In genomic region chr4:41360214-41360910, GRCh38 we compare ENCODE assay signal across 8 cellular contexts.
DNase-seq lines count a peak whose midpoint lies in the region; ATAC-seq, FAIRE-seq and TF ChIP-seq lines count a peak whose summit lies in the region.

No MANE protein-coding gene starts in this region.

- peak overlapping the region; percentile 59 for H3K4me3 ChIP-seq in bronchial epithelial cell (ENCODE audit: low read depth, low read length)
- peak overlapping the region; percentile 47 to 79 (median 58) for H3K4me3 ChIP-seq in spleen

- H3K36me3 ChIP-seq in bronchial epithelial cell (ENCODE audit: control insufficient read depth, insufficient read depth, low read length) (no peaks in the 10 kb centered on the region), spleen (no peaks in the 10 kb centered on the region)

- TF ChIP-seq CTCF in bronchial epithelial cell (IDR thresholded peaks at IDR 0.05; ENCODE audit: insufficient read depth, low read length, severe bottlenecking) (no peak), spleen (IDR thresholded peaks at IDR 0.05 in 8 of 11, conservative IDR thresholded peaks at IDR 0.05 in 3 of 11) (peak in 1 of 11 experiments; percentile 13)

- peaks cover 0 to 24% (median 4%) of the 10 kb centered on the region in 6 donors for H3K4me1 ChIP-seq in spleen

- WGBS in spleen, 5 donors = 0 to 2% (median 1%) methylated on average over 19 to 91 of the region's 91 CpGs

- no peak for FAIRE-seq in bronchial epithelial cell (lab: Jason Lieb, UNC)

- no peaks in the 10 kb centered on the region for H3K9me3 ChIP-seq in spleen

- DNase-seq in stimulated activated CD4-positive, alpha-beta T cell treated with anti-CD3 and anti-CD28 coated beads, Interleukin-15, amount 100 ng/mL, for 24 hours = peak; percentile 27
- DNase-seq in stimulated activated CD4-positive, alpha-beta T cell treated with anti-CD3 and anti-CD28 coated beads, Interleukin-12 subunit alpha, Interleukin-12 subunit beta, amount 100 ng/mL, for 4 hours = no peak
- DNase-seq in NCI-H226 = peak; percentile 58
- DNase-seq in bronchial epithelial cell (ENCODE audit: low read depth) = no peak
- peak; percentile 63 for DNase-seq in iris pigment epithelial cell (ENCODE audit: low read depth)
- DNase-seq in spleen = peak; percentile 82

- no peak for TF ChIP-seq POLR2A in spleen (IDR thresholded peaks at IDR 0.05)

- H3K27me3 ChIP-seq in bronchial epithelial cell (ENCODE audit: control insufficient read depth, insufficient read depth, low read length) (peaks cover 3% of the 10 kb centered on the region), spleen (replicated peaks in 1 of 7) (peaks cover 0 to 70% (median 19%) of the 10 kb centered on the region in 7 donors)

- H3K27ac ChIP-seq in spleen = peak overlapping the region; percentile 40 to 85 (median 80)

- intact Hi-C loops in spleen (cut with DNase I; ENCODE audit: low total_unique reads) = no loop called here

- ATAC-seq in HG02588 (IDR thresholded peaks at IDR 0.05; ENCODE audit: unreplicated experiment) = no peak
- ATAC-seq in GM18873 (IDR thresholded peaks at IDR 0.05; ENCODE audit: low FRiP score, unreplicated experiment) = no peak

Comparison
In these comparisons a context has a peak if more than half of its experiments do, and no peak if none do; other contexts are left out.
1. DNase-seq: peak in stimulated activated CD4-positive, alpha-beta T cell treated with anti-CD3 and anti-CD28 coated beads, Interleukin-15, amount 100 ng/mL, for 24 hours (single experiment), NCI-H226 (single experiment), iris pigment epithelial cell (single experiment) and spleen (single experiment); none in stimulated activated CD4-positive, alpha-beta T cell treated with anti-CD3 and anti-CD28 coated beads, Interleukin-12 subunit alpha, Interleukin-12 subunit beta, amount 100 ng/mL, for 4 hours (single experiment) and bronchial epithelial cell (single experiment).